ENCODE assay signal across 8 cellular contexts in the genomic region with DNA sequence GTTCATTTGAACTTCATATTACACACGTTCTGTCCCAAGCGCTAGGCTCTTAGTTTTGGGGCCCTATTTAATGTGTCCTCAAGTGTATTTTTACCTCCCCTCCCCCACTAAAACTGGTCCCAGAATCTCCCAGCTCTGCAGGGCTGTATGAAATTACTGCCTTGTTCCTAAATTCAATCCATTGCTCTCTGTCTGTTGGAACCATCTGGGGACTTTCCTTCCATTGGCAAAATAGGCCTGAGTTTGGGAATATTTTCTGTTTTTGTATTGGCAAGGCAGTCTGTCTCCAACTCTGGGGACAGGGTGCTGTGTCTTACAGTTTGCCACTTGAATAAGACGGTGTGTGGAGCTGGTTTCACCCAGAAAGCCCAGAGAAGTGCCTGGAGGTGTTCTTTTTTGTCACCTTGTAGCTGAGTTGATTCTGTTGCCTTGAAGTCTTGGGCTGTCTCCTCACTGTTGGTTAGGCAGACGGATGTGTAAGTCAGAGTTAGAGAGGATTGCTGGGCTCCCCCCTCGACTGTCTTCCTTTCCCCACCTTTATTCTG. TPM values are rescaled to one million over a fixed set of nuclear protein-coding genes. Genes with fewer than 3 reads are reported as not detected.
A peak's percentile ranks its signal among the peaks of the same experiment; 100 is the strongest.
DNase-seq lines count a peak whose midpoint lies in the region; ATAC-seq and TF ChIP-seq lines count a peak whose summit lies in the region.

No MANE protein-coding gene starts in this region.

- ATAC-seq in GM21381 (IDR thresholded peaks at IDR 0.05; ENCODE audit: unreplicated experiment), result no peak

- no peak for TF ChIP-seq POLR2A in uterus (IDR thresholded peaks at IDR 0.05)

- peak; percentile 24 for DNase-seq in stimulated activated CD4-positive, alpha-beta T cell treated with anti-CD3 and anti-CD28 coated beads, Interleukin-15, amount 100 ng/mL, for 24 hours
- DNase-seq in stimulated activated CD4-positive, alpha-beta T cell treated with anti-CD3 and anti-CD28 coated beads, Interleukin-4, amount 100 ng/mL, for 4 hours, result no peak
- no peak for DNase-seq in astrocyte of the spinal cord (ENCODE audit: low read depth, low spot score)
- DNase-seq in medulla oblongata (ENCODE audit: extremely low spot score), result peak; percentile 33
- no peak for DNase-seq in uterus
- no peak for DNase-seq in LoVo (ENCODE audit: low spot score)
- DNase-seq in epidermal melanocyte (ENCODE audit: insufficient read length, low spot score), result no peak

- in situ Hi-C loops in astrocyte of the spinal cord (cut with HindIII; ENCODE audit: low sequenced_read_pairs), result no loop called here

- H3K4me3 ChIP-seq in astrocyte of the spinal cord (ENCODE audit: low read depth, low read length), result peak overlapping the region; percentile 72
- peak overlapping the region; percentile 38 to 97 for H3K4me3 ChIP-seq in uterus

- no peaks in the 10 kb centered on the region for H3K9me3 ChIP-seq in uterus

- H3K36me3 ChIP-seq in uterus, result no peaks in the 10 kb centered on the region

- H3K27me3 ChIP-seq in uterus, result no peaks in the 10 kb centered on the region

- TF ChIP-seq CTCF in astrocyte of the spinal cord (IDR thresholded peaks at IDR 0.05; ENCODE audit: low read depth, low read length), result no peak
- no peak for TF ChIP-seq CTCF in uterus (IDR thresholded peaks at IDR 0.05)

- intact Hi-C loops in uterus (cut with DNase I; ENCODE audit: low total_unique reads), result no loop called here

- peak overlapping the region; percentile 85 to 89 for H3K27ac ChIP-seq in uterus

- no peaks in the 10 kb centered on the region for H3K4me1 ChIP-seq in uterus

RNA-seq across cellular contexts. Expression of a gene that starts 1.3 kb away (rescaled TPM):
- 10 to 100 TPM in 3 of 4 donors, 1 to 10 TPM in 1; 2.9 to 79.2 (median 57.2) TPM for total RNA-seq in uterus

RNA-seq across cellular contexts. Expression of a gene that starts 19.2 kb away (rescaled TPM):
- total RNA-seq in uterus, result 100 to 1,000 TPM in 2 of 4 donors, 10 to 100 TPM in 2; 59.9 to 195 (median 106) TPM

RNA-seq across cellular contexts. Expression of a gene that starts 22.4 kb away (rescaled TPM):
- total RNA-seq in uterus, result 1 to 10 TPM in 2 of 4 donors, under 1 TPM in 1, not detected in 1; 0.26 to 2.1 (median 1.9) TPM

RNA-seq across cellular contexts. Expression of a gene that starts 45.1 kb away (rescaled TPM):
- total RNA-seq in uterus, result under 1 TPM in 1 of 4 donors, not detected in 3; 0.26 TPM

RNA-seq across cellular contexts. Expression of a gene that starts 59.6 kb away (rescaled TPM):
- total RNA-seq in uterus, result under 1 TPM in 1 of 4 donors, not detected in 3; 0.59 TPM

Comparison
In these comparisons a context has a peak if more than half of its experiments do, and no peak if none do; other contexts are left out.
1. DNase-seq: peak in stimulated activated CD4-positive, alpha-beta T cell treated with anti-CD3 and anti-CD28 coated beads, Interleukin-15, amount 100 ng/mL, for 24 hours (single experiment) and medulla oblongata (single experiment); none in stimulated activated CD4-positive, alpha-beta T cell treated with anti-CD3 and anti-CD28 coated beads, Interleukin-4, amount 100 ng/mL, for 4 hours (0 of 2), astrocyte of the spinal cord (single experiment), uterus (0 of 2), LoVo (single experiment) and epidermal melanocyte (single experiment).